10 cellular contexts compared by ENCODE assay signal in genomic region chr3:129560931-129561594, GRCh38. TPM values are rescaled to one million over a fixed set of nuclear protein-coding genes. Genes with fewer than 3 reads are reported as not detected.
DNase-seq lines count a peak whose midpoint lies in the region; ATAC-seq and TF ChIP-seq lines count a peak whose summit lies in the region.
"Had no signal": no experiment of that assay in that cellular context is flagged by ENCODE, and none has a peak within 500 bp of the region (broad histone marks: within the 10 kb centered on the region; RNA-seq: fewer than 3 reads in every experiment).

No MANE protein-coding gene starts in this region.

- no peaks in the 10 kb centered on the region for H3K27me3 ChIP-seq in upper lobe of right lung

- intact Hi-C loops in upper lobe of right lung (cut with DNase I): no loop called here

- ATAC-seq in esophagus mucosa: peak; percentile 33
- ATAC-seq in upper lobe of right lung: peak; percentile 73

- peaks cover 98% of the 10 kb centered on the region for H3K36me3 ChIP-seq in upper lobe of right lung

- no peak for TF ChIP-seq CTCF in upper lobe of right lung (IDR thresholded peaks at IDR 0.05)

- DNase-seq in NCI-H82 (lab: John Stamatoyannopoulos, UW) (peak; percentile 57), NCI-H82 treated with DMSO at 0.1 percent for 48 hours (lab: John Stamatoyannopoulos, UW; ENCODE audit: unreplicated experiment) (no peak), mucosa of gallbladder (ENCODE audit: low spot score) (peak; percentile 63), upper lobe of right lung (peak; percentile 82), erythroblast (lab: John Stamatoyannopoulos, UW) (no peak), NOMO-1 treated with DMSO at 0.1 percent for 48 hours (lab: John Stamatoyannopoulos, UW; ENCODE audit: unreplicated experiment) (no peak)
- no peak for DNase-seq in activated CD8-positive, alpha-beta memory T cell treated with anti-CD3 and anti-CD28 coated beads, Interleukin-2, amount 50 U/mL, for 4 hours

- peak overlapping the region; percentile 81 for H3K27ac ChIP-seq in upper lobe of right lung
- H3K27ac ChIP-seq: C4-2B, HL-60 had no signal

- H3K4me1 ChIP-seq in upper lobe of right lung: peaks cover 62% of the 10 kb centered on the region

- no peak for TF ChIP-seq POLR2A in erythroblast (IDR thresholded peaks at IDR 0.05; ENCODE audit: low read length)

- no peak overlapping the region for H3K4me3 ChIP-seq in upper lobe of right lung

- H3K9me3 ChIP-seq in upper lobe of right lung: no peaks in the 10 kb centered on the region

RNA-seq across cellular contexts. Expression of gene H1-8, which starts 18.1 kb away (rescaled TPM):
- total RNA-seq in esophagus mucosa (not detected), mucosa of gallbladder (not detected), upper lobe of right lung (not detected)

RNA-seq across cellular contexts. Expression of gene RHO, which starts 32.6 kb away (rescaled TPM):
- not detected for total RNA-seq in esophagus mucosa
- total RNA-seq in mucosa of gallbladder: not detected
- total RNA-seq in upper lobe of right lung: not detected

RNA-seq across cellular contexts. Expression of gene PLXND1, which starts 45.4 kb away (rescaled TPM):
- total RNA-seq in esophagus mucosa (15.8 TPM), mucosa of gallbladder (82.2 TPM), upper lobe of right lung (284 TPM)

Comparison
In these comparisons a context has a peak if more than half of its experiments do, and no peak if none do; other contexts are left out.
1. DNase-seq: peak in NCI-H82 (single experiment), mucosa of gallbladder (single experiment) and upper lobe of right lung (single experiment); none in NCI-H82 treated with DMSO at 0.1 percent for 48 hours (single experiment), erythroblast (0 of 2), activated CD8-positive, alpha-beta memory T cell treated with anti-CD3 and anti-CD28 coated beads, Interleukin-2, amount 50 U/mL, for 4 hours (single experiment) and NOMO-1 treated with DMSO at 0.1 percent for 48 hours (single experiment).